In genomic region chr20:5039889-5040288, GRCh38 we compare ENCODE assay signal across 1 cellular context.
A peak's percentile ranks its signal among the peaks of the same experiment; 100 is the strongest.
TF ChIP-seq lines count a peak whose summit lies in the region.

No MANE protein-coding gene starts in this region.

TF ChIP-seq in HepG2, 621 proteins besides CTCF, POLR2A, EP300 and RAD21 (continued from another document):
- TF ChIP-seq ZNF580 (CRISPR knock-in tag; IDR thresholded peaks at IDR 0.05; ENCODE audit: borderline replicate concordance, low read depth): 0 out of 2 replicates have a peak, but pooled peaks have one; percentile 3
- no peak for TF ChIP-seq RFXAP (CRISPR knock-in tag; IDR thresholded peaks at IDR 0.05; ENCODE audit: borderline replicate concordance)
- TF ChIP-seq ZNF256 (CRISPR knock-in tag; conservative IDR thresholded peaks at IDR 0.05): no peak
- no peak for TF ChIP-seq TOE1 (CRISPR knock-in tag; IDR thresholded peaks at IDR 0.05)
- TF ChIP-seq ADNP (CRISPR knock-in tag; IDR thresholded peaks at IDR 0.05): no peak
- no peak for TF ChIP-seq SETDB1 (CRISPR knock-in tag; IDR thresholded peaks at IDR 0.05; ENCODE audit: borderline replicate concordance)
- no peak for TF ChIP-seq ZNF326 (CRISPR knock-in tag; IDR thresholded peaks at IDR 0.05; ENCODE audit: borderline replicate concordance)
- no peak for TF ChIP-seq PPARG (CRISPR knock-in tag; conservative IDR thresholded peaks at IDR 0.05)
- no peak for TF ChIP-seq LCORL (IDR thresholded peaks at IDR 0.05)
- TF ChIP-seq LCORL (CRISPR knock-in tag; IDR thresholded peaks at IDR 0.05): no peak
- no peak for TF ChIP-seq GPN1 (CRISPR knock-in tag; IDR thresholded peaks at IDR 0.05; ENCODE audit: borderline replicate concordance)
- TF ChIP-seq TBX2 (CRISPR knock-in tag; IDR thresholded peaks at IDR 0.05; ENCODE audit: borderline replicate concordance): peak; percentile 27; the same call in 1 of the 2 replicates
- TF ChIP-seq CBX5 (CRISPR knock-in tag; IDR thresholded peaks at IDR 0.05; ENCODE audit: borderline replicate concordance): no peak
- peak; percentile 13; the same call in 1 of the 2 replicates for TF ChIP-seq ZGPAT (CRISPR knock-in tag; IDR thresholded peaks at IDR 0.05)
- TF ChIP-seq ZNF768 (CRISPR knock-in tag; IDR thresholded peaks at IDR 0.05): no peak
